12 cellular contexts compared by ENCODE assay signal in genomic region chr13:97429681-97430081, GRCh38. TPM values are rescaled to one million over a fixed set of nuclear protein-coding genes. Genes with fewer than 3 reads are reported as not detected.
DNase-seq lines count a peak whose midpoint lies in the region; ATAC-seq and TF ChIP-seq lines count a peak whose summit lies in the region.
"Had no signal": no experiment of that assay in that cellular context is flagged by ENCODE, and none has a peak within 500 bp of the region (broad histone marks: within the 10 kb centered on the region; RNA-seq: fewer than 3 reads in every experiment).

No MANE protein-coding gene starts in this region.

- H3K18ac ChIP-seq in mesenchymal stem cell (ENCODE audit: low read depth in 1 of 2, low read length in 2 of 2), result no peak overlapping the region

- H2BK5ac ChIP-seq in mesenchymal stem cell (ENCODE audit: low read depth, low read length, poor library complexity, severe bottlenecking), result no peak overlapping the region

- intact Hi-C loops in cardiac septum (cut with DNase I), result loop anchor here (5.0 kb wide), 3 partner anchors 62 to 317 kb away; partner anchors contain the start of gene MBNL2

- peaks cover 3% of the 10 kb centered on the region for H3F3A ChIP-seq in SK-N-SH (replicated peaks; ENCODE audit: insufficient read depth)

- no peaks in the 10 kb centered on the region for H3K36me3 ChIP-seq in SK-N-SH (replicated peaks in 1 of 2; ENCODE audit: control insufficient read depth in 1 of 2, insufficient read depth in 2 of 2, low read length in 1 of 2)
- no peaks in the 10 kb centered on the region for H3K36me3 ChIP-seq in brain microvascular endothelial cell (replicated peaks)
- no peaks in the 10 kb centered on the region for H3K36me3 ChIP-seq in mesenchymal stem cell (ENCODE audit: control insufficient read depth in 1 of 2, insufficient read depth in 2 of 2, low read depth in 1 of 2, low read length in 2 of 2)
- no peaks in the 10 kb centered on the region for H3K36me3 ChIP-seq in urinary bladder (ENCODE audit: insufficient read depth)
- H3K36me3 ChIP-seq: BLaER1, uterus had no signal

- H3K23ac ChIP-seq in mesenchymal stem cell (ENCODE audit: low read length in 2 of 2), result no peak overlapping the region

- no peak for ATAC-seq in SK-N-SH treated with all-trans-retinoic acid at 6 μM for 48 hours

- H3K4me2 ChIP-seq in SK-N-SH (no peak overlapping the region), mesenchymal stem cell (ENCODE audit: low read length, poor library complexity, severe bottlenecking) (no peak overlapping the region)
- H3K4me2 ChIP-seq: BLaER1 had no signal

- H3K4ac ChIP-seq in mesenchymal stem cell (ENCODE audit: low read depth in 1 of 2, low read length in 2 of 2), result no peak overlapping the region

- no peak overlapping the region for H2AK5ac ChIP-seq in mesenchymal stem cell (ENCODE audit: low read length, severe bottlenecking)

- WGBS in SK-N-SH (ENCODE audit: low lambda C conversion rate), result 81% methylated on average over 6 of the region's 6 CpGs
- WGBS in mesenchymal stem cell, result 91% methylated on average over 6 of the region's 6 CpGs
- WGBS in urinary bladder, result 45% methylated on average over 6 of the region's 6 CpGs

- H2AFZ ChIP-seq in SK-N-SH (ENCODE audit: low read depth) (peak overlapping the region; percentile 20; the same call in 1 of the 2 replicates), mesenchymal stem cell (ENCODE audit: low read depth, low read length) (no peak overlapping the region)

- CTCF ChIA-PET in SK-N-SH (lab: Yijun Ruan, JAX), result interaction anchor here (0.8 kb wide), 1 partner anchor 15 kb away, joined by 3 read pairs; no protein-coding TSS in a partner anchor

- TF ChIP-seq RAD21 in SK-N-SH (IDR thresholded peaks at IDR 0.05; ENCODE audit: low read length), result no peak

- no peak overlapping the region; a peak in 1 of 4 replicates for H3K27ac ChIP-seq in SK-N-SH (ENCODE audit: low read depth in 2 of 2, low read length in 1 of 2)
- no peak overlapping the region for H3K27ac ChIP-seq in brain microvascular endothelial cell
- H3K27ac ChIP-seq in mesenchymal stem cell (ENCODE audit: low read length, poor library complexity, severe bottlenecking), result no peak overlapping the region
- H3K27ac ChIP-seq in urinary bladder (ENCODE audit: low read depth), result no peak overlapping the region
- H3K27ac ChIP-seq: BLaER1 had no signal

- H3K9me2 ChIP-seq in SK-N-SH, result no peaks in the 10 kb centered on the region

- H2BK12ac ChIP-seq in mesenchymal stem cell (ENCODE audit: low read length in 2 of 2), result no peak overlapping the region

- POLR2A ChIA-PET in SK-N-SH (lab: Yijun Ruan, JAX), result no interaction called here

- H3K4me1 ChIP-seq in SK-N-SH (ENCODE audit: control insufficient read depth in 1 of 2, insufficient read depth in 2 of 2, low read depth in 1 of 2, low read length in 1 of 2) (peaks cover 5 to 19% of the 10 kb centered on the region in 2 experiments; a peak in 3 of 4 replicates), mesenchymal stem cell (ENCODE audit: control insufficient read depth, insufficient read depth, low read depth, low read length) (no peaks in the 10 kb centered on the region), urinary bladder (ENCODE audit: insufficient read depth) (no peaks in the 10 kb centered on the region)
- H3K4me1 ChIP-seq: uterus had no signal

- H3K14ac ChIP-seq in mesenchymal stem cell (ENCODE audit: low read length in 2 of 2), result no peak overlapping the region

- no peak overlapping the region for H4K8ac ChIP-seq in mesenchymal stem cell (ENCODE audit: low read length)

- H3K4me3 ChIP-seq in SK-N-SH (ENCODE audit: low read depth in 2 of 2, low read length in 1 of 2) (peak overlapping the region in 1 of 2 experiments; percentile 3; a peak in 2 of 4 replicates), brain microvascular endothelial cell (ENCODE audit: low read depth, low read length) (peak overlapping the region; percentile 6), mesenchymal stem cell (ENCODE audit: insufficient read depth in 1 of 2, low read depth in 1 of 2, low read length in 2 of 2) (peak overlapping the region in 1 of 2 experiments; percentile 36), urinary bladder (ENCODE audit: low read depth, low read length) (peak overlapping the region; percentile 22)
- H3K4me3 ChIP-seq: BLaER1, uterus had no signal

- H3K79me2 ChIP-seq in SK-N-SH (ENCODE audit: insufficient read depth), result peaks cover 9% of the 10 kb centered on the region

- TF ChIP-seq CTCF in SK-N-SH (IDR thresholded peaks at IDR 0.05) (no peak), brain microvascular endothelial cell (IDR thresholded peaks at IDR 0.05; ENCODE audit: low read depth, low read length, missing control alignments) (no peak)

- no peak overlapping the region for H2BK120ac ChIP-seq in mesenchymal stem cell (ENCODE audit: low read depth, low read length)

- no peak overlapping the region for H2BK15ac ChIP-seq in mesenchymal stem cell (ENCODE audit: low read depth, poor library complexity, severe bottlenecking)

- H3K9me3 ChIP-seq in SK-N-SH (no peaks in the 10 kb centered on the region), mesenchymal stem cell (ENCODE audit: control insufficient read depth, low read length) (no peaks in the 10 kb centered on the region)
- H3K9me3 ChIP-seq: BLaER1, uterus had no signal

- no peaks in the 10 kb centered on the region for H4K20me1 ChIP-seq in SK-N-SH (ENCODE audit: insufficient read depth)
- H4K20me1 ChIP-seq: BLaER1 had no signal

- TF ChIP-seq EP300 in SK-N-SH (IDR thresholded peaks at IDR 0.05; ENCODE audit: borderline replicate concordance in 1 of 2, low read depth in 1 of 2, low read length in 1 of 2), result no peak

- peaks cover 14% of the 10 kb centered on the region for H3K79me1 ChIP-seq in mesenchymal stem cell (replicated peaks; ENCODE audit: low read length, poor library complexity, severe bottlenecking)

- H3K9ac ChIP-seq in SK-N-SH (no peak overlapping the region), mesenchymal stem cell (ENCODE audit: low read length) (peak overlapping the region; percentile 64)
- H3K9ac ChIP-seq: BLaER1 had no signal

- H4K91ac ChIP-seq in mesenchymal stem cell (ENCODE audit: low read length), result no peak overlapping the region

- H3K27me3 ChIP-seq in SK-N-SH (ENCODE audit: insufficient read depth) (no peaks in the 10 kb centered on the region), brain microvascular endothelial cell (replicated peaks) (no peaks in the 10 kb centered on the region), mesenchymal stem cell (ENCODE audit: control insufficient read depth in 1 of 2, insufficient read depth in 1 of 2, low read length in 2 of 2) (no peaks in the 10 kb centered on the region)
- H3K27me3 ChIP-seq: BLaER1, uterus had no signal

- in situ Hi-C loops in brain microvascular endothelial cell (cut with HindIII; ENCODE audit: low pct_ligation_motif_present, low sequenced_read_pairs), result no loop called here

- no peak for DNase-seq in SK-N-SH
- no peak for DNase-seq in brain microvascular endothelial cell
- no peak for DNase-seq in mesenchymal stem cell
- no peak for DNase-seq in cardiac septum (ENCODE audit: low spot score)
- DNase-seq in GOT3 (lab: John Stamatoyannopoulos, UW), result no peak
- DNase-seq in activated CD4-positive, CD25-positive, alpha-beta regulatory T cell (lab: John Stamatoyannopoulos, UW), result no peak
- DNase-seq: NCI-H226; stimulated activated CD4-positive, alpha-beta T cell treated with anti-CD3 and anti-CD28 coated beads, Interleukin-4, amount 100 ng/mL, for 1 hour; uterus had no signal

TF ChIP-seq in SK-N-SH, 30 proteins besides CTCF, POLR2A, EP300 and RAD21:
- TF ChIP-seq USF1 (IDR thresholded peaks at IDR 0.05; ENCODE audit: borderline replicate concordance, low read depth) (peak; percentile 53; the same call in 1 of the 2 replicates), FOSL2 (IDR thresholded peaks at IDR 0.05; ENCODE audit: borderline replicate concordance, low read depth) (no peak), GATA2 (CRISPR knock-in tag; IDR thresholded peaks at IDR 0.05) (no peak), TEAD4 (IDR thresholded peaks at IDR 0.05; ENCODE audit: borderline replicate concordance, insufficient read depth) (no peak)

TF ChIP-seq in SK-N-SH treated with all-trans-retinoic acid at 6 μM for 48 hours, 23 proteins besides CTCF, POLR2A, EP300 and RAD21 (continues in another document):
- TF ChIP-seq ESRRG (CRISPR knock-in tag; IDR thresholded peaks at IDR 0.05), result no peak
- TF ChIP-seq ZNF565 (CRISPR knock-in tag; conservative IDR thresholded peaks at IDR 0.05; ENCODE audit: low read depth), result no peak
- no peak for TF ChIP-seq CSDC2 (CRISPR knock-in tag; IDR thresholded peaks at IDR 0.05)
- TF ChIP-seq, protein P1, sequence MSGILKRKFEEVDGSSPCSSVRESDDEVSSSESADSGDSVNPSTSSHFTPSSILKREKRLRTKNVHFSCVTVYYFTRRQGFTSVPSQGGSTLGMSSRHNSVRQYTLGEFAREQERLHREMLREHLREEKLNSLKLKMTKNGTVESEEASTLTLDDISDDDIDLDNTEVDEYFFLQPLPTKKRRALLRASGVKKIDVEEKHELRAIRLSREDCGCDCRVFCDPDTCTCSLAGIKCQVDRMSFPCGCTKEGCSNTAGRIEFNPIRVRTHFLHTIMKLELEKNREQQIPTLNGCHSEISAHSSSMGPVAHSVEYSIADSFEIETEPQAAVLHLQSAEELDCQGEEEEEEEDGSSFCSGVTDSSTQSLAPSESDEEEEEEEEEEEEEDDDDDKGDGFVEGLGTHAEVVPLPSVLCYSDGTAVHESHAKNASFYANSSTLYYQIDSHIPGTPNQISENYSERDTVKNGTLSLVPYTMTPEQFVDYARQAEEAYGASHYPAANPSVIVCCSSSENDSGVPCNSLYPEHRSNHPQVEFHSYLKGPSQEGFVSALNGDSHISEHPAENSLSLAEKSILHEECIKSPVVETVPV (CRISPR knock-in tag; IDR thresholded peaks at IDR 0.05), result no peak

RNA-seq across cellular contexts. Expression of gene RAP2A, which starts 4.3 kb away (rescaled TPM):
- polyA plus RNA-seq in SK-N-SH (2012; rRNA removed), result 6.5 and 10.0 TPM in 2 replicates
- polyA plus RNA-seq in SK-N-SH (2012; cell fraction: cytosol; rRNA removed), result 10.4 and 11.5 TPM in 2 replicates
- polyA plus RNA-seq in SK-N-SH (2012; cell fraction: nucleus; rRNA removed), result 3.7 and 8.1 TPM in 2 replicates
- polyA plus RNA-seq in mesenchymal stem cell (2013, experiment 1 of 2), result 15.2 TPM
- polyA plus RNA-seq in mesenchymal stem cell (2013, experiment 2 of 2), result 15.4 TPM
- total RNA-seq in urinary bladder, result 74.6 TPM
- 11.7 TPM for polyA plus RNA-seq in urinary bladder
- 32.7 TPM for total RNA-seq in cardiac septum
